In the genomic region with DNA sequence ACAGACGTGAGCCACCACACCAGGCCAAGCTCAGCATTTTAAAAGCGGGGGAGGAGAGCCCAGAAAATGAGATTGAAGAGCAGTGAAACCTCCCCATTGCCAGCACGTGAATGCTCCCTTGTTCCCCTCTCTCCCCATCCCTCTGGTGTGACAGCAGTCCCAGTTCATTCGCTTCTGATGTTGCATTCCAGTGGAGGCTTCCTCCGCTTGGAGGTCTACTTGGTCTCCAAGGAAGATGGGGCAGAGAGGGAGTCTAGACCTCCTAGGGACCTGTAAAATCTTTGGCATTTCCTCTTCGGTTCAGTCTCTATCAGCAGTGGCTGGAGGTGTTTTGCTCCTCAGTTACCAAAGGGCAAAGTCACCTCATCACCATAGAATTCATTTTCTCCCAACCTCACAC, we compare ENCODE assay signal across 2 cellular contexts.
TF ChIP-seq lines count a peak whose summit lies in the region.

No MANE protein-coding gene starts in this region.

TF ChIP-seq in IMR-90, 13 proteins besides CTCF, POLR2A, EP300 and RAD21:
- TF ChIP-seq USF2 (IDR thresholded peaks at IDR 0.05; ENCODE audit: low read depth, low read length), result no peak
- no peak for TF ChIP-seq FOS (IDR thresholded peaks at IDR 0.05; ENCODE audit: low read depth, low read length)
- TF ChIP-seq BHLHE40 (IDR thresholded peaks at IDR 0.05; ENCODE audit: low read depth, low read length), result no peak
- TF ChIP-seq MXI1 (IDR thresholded peaks at IDR 0.05; ENCODE audit: borderline replicate concordance, low read depth, low read length), result no peak
- TF ChIP-seq RFX5 (IDR thresholded peaks at IDR 0.05; ENCODE audit: low read depth, low read length), result no peak
- TF ChIP-seq, protein P1, sequence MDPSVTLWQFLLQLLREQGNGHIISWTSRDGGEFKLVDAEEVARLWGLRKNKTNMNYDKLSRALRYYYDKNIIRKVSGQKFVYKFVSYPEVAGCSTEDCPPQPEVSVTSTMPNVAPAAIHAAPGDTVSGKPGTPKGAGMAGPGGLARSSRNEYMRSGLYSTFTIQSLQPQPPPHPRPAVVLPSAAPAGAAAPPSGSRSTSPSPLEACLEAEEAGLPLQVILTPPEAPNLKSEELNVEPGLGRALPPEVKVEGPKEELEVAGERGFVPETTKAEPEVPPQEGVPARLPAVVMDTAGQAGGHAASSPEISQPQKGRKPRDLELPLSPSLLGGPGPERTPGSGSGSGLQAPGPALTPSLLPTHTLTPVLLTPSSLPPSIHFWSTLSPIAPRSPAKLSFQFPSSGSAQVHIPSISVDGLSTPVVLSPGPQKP (IDR thresholded peaks at IDR 0.05; ENCODE audit: borderline replicate concordance, low read depth, low read length), result no peak
- TF ChIP-seq CEBPB (IDR thresholded peaks at IDR 0.05; ENCODE audit: low read depth, low read length), result no peak
- TF ChIP-seq MAFK (IDR thresholded peaks at IDR 0.05; ENCODE audit: low read depth, low read length), result no peak

TF ChIP-seq in H1, 55 proteins besides CTCF, POLR2A, EP300 and RAD21:
- no peak for TF ChIP-seq TAF1 (IDR thresholded peaks at IDR 0.05; ENCODE audit: low read depth, low read length)
- TF ChIP-seq NRF1 (IDR thresholded peaks at IDR 0.05; ENCODE audit: low read depth, low read length), result no peak
TF ChIP-seq in H1: peak in this region for 0.
